ENCODE assay signal across 9 cellular contexts in genomic region chr3:174862101-174862500, GRCh38. TPM values are rescaled to one million over a fixed set of nuclear protein-coding genes. Genes with fewer than 3 reads are reported as not detected.
A peak's percentile ranks its signal among the peaks of the same experiment; 100 is the strongest.
DNase-seq lines count a peak whose midpoint lies in the region; ATAC-seq and TF ChIP-seq lines count a peak whose summit lies in the region.
"Had no signal": no experiment of that assay in that cellular context is flagged by ENCODE, and none has a peak within 500 bp of the region (broad histone marks: within the 10 kb centered on the region; RNA-seq: fewer than 3 reads in every experiment).

No MANE protein-coding gene starts in this region.

- H3K9me3 Mint-ChIP-seq in activated naive CD4-positive, alpha-beta T cell treated with anti-CD3 and anti-CD28 coated beads for 36 hours, result no peaks in the 10 kb centered on the region

- H3K27ac ChIP-seq in VCaP, result peak overlapping the region; percentile 98
- no peak overlapping the region for H3K27ac ChIP-seq in left lung

- no peak overlapping the region for H3K4me3 Mint-ChIP-seq in activated naive CD4-positive, alpha-beta T cell treated with anti-CD3 and anti-CD28 coated beads for 36 hours

- intact Hi-C loops in left lung (cut with DNase I), result no loop called here
- intact Hi-C loops in activated naive CD4-positive, alpha-beta T cell treated with anti-CD3 and anti-CD28 coated beads for 36 hours (cut with micrococcal nuclease), result no loop called here

- TF ChIP-seq CTCF in NB4 (IDR thresholded peaks at IDR 0.05; ENCODE audit: low read depth, low read length) (no peak), VCaP (conservative IDR thresholded peaks at IDR 0.05) (peak; percentile 84), left lung (IDR thresholded peaks at IDR 0.05) (no peak)

- H3K9me3 ChIP-seq in left lung, result no peaks in the 10 kb centered on the region

- no peak for TF ChIP-seq POLR2A in NB4 (IDR thresholded peaks at IDR 0.05; ENCODE audit: extremely low read depth, insufficient read length)

- no peak overlapping the region for H3K27ac Mint-ChIP-seq in activated naive CD4-positive, alpha-beta T cell treated with anti-CD3 and anti-CD28 coated beads for 36 hours
- H3K27ac Mint-ChIP-seq: activated naive CD4-positive, alpha-beta T cell treated with anti-CD3 and anti-CD28 coated beads, Interleukin-2, amount 50 U/mL, for 72 hours had no signal

- H3K36me3 ChIP-seq in left lung, result no peaks in the 10 kb centered on the region

- peak; percentile 89 for ATAC-seq in left lung
- no peak for ATAC-seq in GM18867 (IDR thresholded peaks at IDR 0.05; ENCODE audit: unreplicated experiment)
- ATAC-seq: activated naive CD4-positive, alpha-beta T cell treated with anti-CD3 and anti-CD28 coated beads, Interleukin-2, amount 50 U/mL, for 72 hours had no signal

- no peak overlapping the region for H3K4me3 ChIP-seq in NB4 (ENCODE audit: low read depth, low read length)
- H3K4me3 ChIP-seq in left lung, result no peak overlapping the region

- H3K36me3 Mint-ChIP-seq in activated naive CD4-positive, alpha-beta T cell treated with anti-CD3 and anti-CD28 coated beads for 36 hours (ENCODE audit: low read depth), result no peaks in the 10 kb centered on the region
- H3K36me3 Mint-ChIP-seq: activated naive CD4-positive, alpha-beta T cell treated with anti-CD3 and anti-CD28 coated beads, Interleukin-2, amount 50 U/mL, for 72 hours had no signal

- H3K27me3 Mint-ChIP-seq in activated naive CD4-positive, alpha-beta T cell treated with anti-CD3 and anti-CD28 coated beads for 36 hours (ENCODE audit: low read depth), result no peaks in the 10 kb centered on the region

- no peaks in the 10 kb centered on the region for H3K4me1 Mint-ChIP-seq in activated naive CD4-positive, alpha-beta T cell treated with anti-CD3 and anti-CD28 coated beads for 36 hours (ENCODE audit: low read depth)

- H3K27me3 ChIP-seq in left lung, result no peaks in the 10 kb centered on the region

- H3K4me1 ChIP-seq in left lung, result no peaks in the 10 kb centered on the region

- DNase-seq in DMS153 (lab: John Stamatoyannopoulos, UW) (peak; percentile 78), NB4 (ENCODE audit: low read depth) (peak; percentile 1), left lung (peak in 1 of 2 donors; percentile 47), putamen (ENCODE audit: low spot score) (no peak), nucleus accumbens (lab: John Stamatoyannopoulos, UW) (no peak)
- DNase-seq in activated naive CD4-positive, alpha-beta T cell treated with anti-CD3 and anti-CD28 coated beads for 36 hours, result no peak

- CTCF ChIA-PET in activated naive CD4-positive, alpha-beta T cell treated with anti-CD3 and anti-CD28 coated beads for 36 hours (lab: Charles Lee), result no interaction called here

RNA-seq across cellular contexts. Expression of gene NAALADL2, which starts 3.0 kb away (rescaled TPM):
- total RNA-seq in left lung, result 1 to 10 TPM; 9.8 to 9.9 TPM
- total RNA-seq in activated naive CD4-positive, alpha-beta T cell treated with anti-CD3 and anti-CD28 coated beads for 36 hours, result not detected

Comparison
In these comparisons a context has a peak if more than half of its experiments do, and no peak if none do; other contexts are left out.
1. DNase-seq: peak in DMS153 (single experiment) and NB4 (single experiment); none in activated naive CD4-positive, alpha-beta T cell treated with anti-CD3 and anti-CD28 coated beads for 36 hours (single experiment), putamen (single experiment) and nucleus accumbens (0 of 56).
2. RNA of gene NAALADL2, which starts 3.0 kb away (total RNA-seq): 9.8 to 9.9 TPM in left lung; not detected in activated naive CD4-positive, alpha-beta T cell treated with anti-CD3 and anti-CD28 coated beads for 36 hours; every median in the first group is over 4 times any median in the second.